Comparison of ENCODE assay signal across 9 cellular contexts in the genomic region with DNA sequence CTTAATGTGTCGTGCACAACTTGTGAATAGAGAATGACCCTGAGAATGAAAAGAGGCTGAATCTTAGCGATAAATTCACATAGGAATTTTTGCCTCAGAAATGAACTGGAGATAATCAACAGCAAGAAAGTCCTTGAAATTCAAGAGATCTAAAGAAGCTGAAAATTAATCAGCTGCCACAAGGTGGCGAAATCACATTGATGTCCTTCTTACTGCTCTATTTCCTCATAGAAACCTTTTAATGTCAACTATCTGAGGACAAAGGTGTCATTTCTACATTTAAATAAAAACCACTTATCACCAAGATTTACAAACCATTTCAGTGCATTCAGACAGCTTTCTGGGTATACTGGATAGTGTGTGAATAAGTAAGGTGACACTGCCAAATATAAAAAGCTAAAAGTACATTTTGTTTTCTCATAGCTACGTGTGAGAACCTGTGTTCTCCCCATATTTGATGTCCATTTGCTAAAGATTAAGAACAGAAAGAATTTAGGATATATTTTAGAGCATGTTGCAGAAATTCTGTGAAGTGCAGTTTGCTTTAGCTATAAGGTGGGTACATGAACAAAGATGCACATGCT.
DNase-seq lines count a peak whose midpoint lies in the region; ATAC-seq, FAIRE-seq and TF ChIP-seq lines count a peak whose summit lies in the region.
"Had no signal": no experiment of that assay in that cellular context is flagged by ENCODE, and none has a peak within 500 bp of the region (broad histone marks: within the 10 kb centered on the region; RNA-seq: fewer than 3 reads in every experiment).

No MANE protein-coding gene starts in this region.

- H4K8ac ChIP-seq in neuronal stem cell (ENCODE audit: low read depth, low read length), result no peak overlapping the region

- no peak overlapping the region for H3K27ac Mint-ChIP-seq in activated naive CD4-positive, alpha-beta T cell treated with anti-CD3 and anti-CD28 coated beads for 36 hours
- H3K27ac Mint-ChIP-seq: activated naive CD8-positive, alpha-beta T cell had no signal

- no peak overlapping the region for H3K4me2 ChIP-seq in neuronal stem cell (ENCODE audit: insufficient read depth, low read length, poor library complexity, severe bottlenecking)

- H3K4me1 ChIP-seq in neuronal stem cell (ENCODE audit: control insufficient read depth in 2 of 2, insufficient read depth in 1 of 2, low read depth in 1 of 2, low read length in 2 of 2), result no peaks in the 10 kb centered on the region

- H3K23ac ChIP-seq in neuronal stem cell (ENCODE audit: low read depth, low read length, poor library complexity), result no peak overlapping the region

- no peaks in the 10 kb centered on the region for H3K79me1 ChIP-seq in neuronal stem cell (ENCODE audit: low read depth, low read length)

- intact Hi-C loops in activated naive CD4-positive, alpha-beta T cell treated with anti-CD3 and anti-CD28 coated beads for 36 hours (cut with micrococcal nuclease), result loop anchor here (1.0 to 10.0 kb wide), 4 partner anchors 169 to 1815 kb away; no protein-coding TSS in a partner anchor

- H2BK120ac ChIP-seq in neuronal stem cell (ENCODE audit: low read depth, low read length), result no peak overlapping the region

- H3K4ac ChIP-seq in neuronal stem cell (ENCODE audit: low read length), result no peak overlapping the region

- FAIRE-seq in RCC 7860 (lab: Jason Lieb, UNC), result peak; percentile 67

- no peaks in the 10 kb centered on the region for H3K27me3 ChIP-seq in neuronal stem cell (ENCODE audit: control insufficient read depth in 3 of 3, insufficient read depth in 3 of 3, low read depth in 1 of 3, low read length in 3 of 3)

- no peak overlapping the region for H2AK5ac ChIP-seq in neuronal stem cell (ENCODE audit: low read depth, low read length)

- H2BK12ac ChIP-seq in neuronal stem cell (ENCODE audit: low read length), result no peak overlapping the region

- H3K27ac ChIP-seq in neuronal stem cell (replicated peaks; ENCODE audit: low read length), result no peak overlapping the region

- H4K91ac ChIP-seq in neuronal stem cell (ENCODE audit: low read depth, low read length, poor library complexity), result no peak overlapping the region

- no peak overlapping the region for H3K9ac ChIP-seq in neuronal stem cell (ENCODE audit: low read depth, low read length, poor library complexity)

- no peak overlapping the region for H3K4me3 Mint-ChIP-seq in activated naive CD4-positive, alpha-beta T cell treated with anti-CD3 and anti-CD28 coated beads for 36 hours
- H3K4me3 Mint-ChIP-seq: activated naive CD8-positive, alpha-beta T cell had no signal

- H2BK5ac ChIP-seq in neuronal stem cell (ENCODE audit: low read length), result no peak overlapping the region

- H3K27me3 Mint-ChIP-seq in activated naive CD4-positive, alpha-beta T cell treated with anti-CD3 and anti-CD28 coated beads for 36 hours (ENCODE audit: low read depth), result peaks cover 1% of the 10 kb centered on the region
- H3K27me3 Mint-ChIP-seq: activated naive CD8-positive, alpha-beta T cell had no signal

- no peak overlapping the region for H3K14ac ChIP-seq in neuronal stem cell (ENCODE audit: low read length)

- no peaks in the 10 kb centered on the region for H3K36me3 ChIP-seq in neuronal stem cell (replicated peaks in 1 of 2; ENCODE audit: control insufficient read depth in 2 of 2, insufficient read depth in 2 of 2, low read length in 2 of 2)

- no peaks in the 10 kb centered on the region for H3K4me1 Mint-ChIP-seq in activated naive CD4-positive, alpha-beta T cell treated with anti-CD3 and anti-CD28 coated beads for 36 hours (ENCODE audit: low read depth)

- no peak overlapping the region for H2BK15ac ChIP-seq in neuronal stem cell (ENCODE audit: low read length)

- no CpG with 5 or more reads among the region's 4 CpGs for WGBS in neuronal stem cell (ENCODE audit: extremely low coverage in 2 of 2, insufficient read length in 2 of 2, insufficient replicate concordance in 1 of 2), 2 donors

- H3K36me3 Mint-ChIP-seq in activated naive CD4-positive, alpha-beta T cell treated with anti-CD3 and anti-CD28 coated beads for 36 hours (ENCODE audit: low read depth), result no peaks in the 10 kb centered on the region
- H3K36me3 Mint-ChIP-seq: activated naive CD8-positive, alpha-beta T cell had no signal

- no peak for ATAC-seq in HG03571 (IDR thresholded peaks at IDR 0.05; ENCODE audit: unreplicated experiment)
- ATAC-seq in GM21528 (IDR thresholded peaks at IDR 0.05; ENCODE audit: low FRiP score, unreplicated experiment), result no peak

- H3K9me3 ChIP-seq in neuronal stem cell (replicated peaks in 1 of 2; ENCODE audit: control insufficient read depth in 2 of 2, insufficient read depth in 1 of 2, low read depth in 1 of 2, low read length in 2 of 2), result no peaks in the 10 kb centered on the region

- peak; percentile 21 for DNase-seq in activated naive CD4-positive, alpha-beta T cell treated with anti-CD3 and anti-CD28 coated beads for 36 hours
- DNase-seq in activated naive CD4-positive, alpha-beta T cell treated with Interleukin-2 at 50 U/mL for 16 hours, result no peak
- DNase-seq in Jurkat, Clone E6-1 (ENCODE audit: low read depth, low spot score), result peak; percentile 60
- DNase-seq in RCC 7860 (ENCODE audit: low spot score) (peak; percentile 50), epithelial cell of esophagus (ENCODE audit: low read depth) (peak; percentile 65), neuronal stem cell (ENCODE audit: low spot score) (peak; percentile 43)

- TF ChIP-seq CTCF in epithelial cell of esophagus (IDR thresholded peaks at IDR 0.05; ENCODE audit: insufficient read depth, low read depth, low read length, missing control alignments), result peak; percentile 60

- no peak overlapping the region for H3K4me3 ChIP-seq in Jurkat, Clone E6-1 (ENCODE audit: low read length)
- H3K4me3 ChIP-seq in epithelial cell of esophagus (ENCODE audit: low read length) (no peak overlapping the region), neuronal stem cell (ENCODE audit: low read length in 2 of 2) (no peak overlapping the region)

- H3K18ac ChIP-seq in neuronal stem cell (ENCODE audit: low read length), result no peak overlapping the region

- no peaks in the 10 kb centered on the region for H3K9me3 Mint-ChIP-seq in activated naive CD4-positive, alpha-beta T cell treated with anti-CD3 and anti-CD28 coated beads for 36 hours

- CTCF ChIA-PET in activated naive CD4-positive, alpha-beta T cell treated with anti-CD3 and anti-CD28 coated beads for 36 hours (lab: Charles Lee), result interaction anchor here (1.1 to 1.8 kb wide), 4 partner anchors 13 to 609 kb away, joined by 3 to 6 read pairs (median 4); no protein-coding TSS in a partner anchor

- H2AFZ ChIP-seq in neuronal stem cell (ENCODE audit: low read length), result no peak overlapping the region
